Comparison of ENCODE assay signal across 1 cellular context in the genomic region with DNA sequence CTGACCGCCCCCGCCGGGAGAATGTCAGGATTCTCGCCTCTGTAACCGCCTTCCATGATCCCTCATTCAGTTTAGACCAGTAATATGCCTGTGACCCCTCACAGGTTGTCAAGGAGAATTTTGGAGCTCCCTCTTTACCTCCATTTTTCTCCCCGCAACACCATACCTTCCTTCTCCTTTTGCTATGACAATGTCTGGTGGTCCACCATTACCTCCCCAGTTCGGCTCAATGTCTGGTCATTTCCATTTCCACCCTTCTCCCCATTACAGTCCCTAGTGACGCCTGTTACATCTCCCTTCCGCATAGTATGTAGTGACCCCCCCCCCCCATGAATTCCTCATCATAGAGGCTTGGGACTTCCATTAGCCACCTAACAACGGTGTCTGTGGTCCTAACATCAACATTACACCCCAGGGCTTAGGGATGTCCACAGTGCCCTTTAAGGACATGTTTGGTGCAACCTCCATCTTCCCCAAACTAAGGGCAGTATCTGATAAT.
TF ChIP-seq lines count a peak whose summit lies in the region.

No MANE protein-coding gene starts in this region.

TF ChIP-seq in IMR-90, 13 proteins besides CTCF, POLR2A, EP300 and RAD21 (continued from another document):
- TF ChIP-seq, protein P1, sequence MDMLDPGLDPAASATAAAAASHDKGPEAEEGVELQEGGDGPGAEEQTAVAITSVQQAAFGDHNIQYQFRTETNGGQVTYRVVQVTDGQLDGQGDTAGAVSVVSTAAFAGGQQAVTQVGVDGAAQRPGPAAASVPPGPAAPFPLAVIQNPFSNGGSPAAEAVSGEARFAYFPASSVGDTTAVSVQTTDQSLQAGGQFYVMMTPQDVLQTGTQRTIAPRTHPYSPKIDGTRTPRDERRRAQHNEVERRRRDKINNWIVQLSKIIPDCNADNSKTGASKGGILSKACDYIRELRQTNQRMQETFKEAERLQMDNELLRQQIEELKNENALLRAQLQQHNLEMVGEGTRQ (IDR thresholded peaks at IDR 0.05; ENCODE audit: low read depth, low read length), result no peak
- no peak for TF ChIP-seq NFE2L2 (IDR thresholded peaks at IDR 0.05; ENCODE audit: low read depth, low read length)
- TF ChIP-seq RFX5 (IDR thresholded peaks at IDR 0.05; ENCODE audit: low read depth, low read length), result no peak
- TF ChIP-seq MAZ (IDR thresholded peaks at IDR 0.05; ENCODE audit: borderline replicate concordance, low read depth, low read length), result no peak
- no peak for TF ChIP-seq CEBPB (IDR thresholded peaks at IDR 0.05; ENCODE audit: low read depth, low read length)
- TF ChIP-seq FOS (IDR thresholded peaks at IDR 0.05; ENCODE audit: low read depth, low read length), result no peak
- no peak for TF ChIP-seq MAFK (IDR thresholded peaks at IDR 0.05; ENCODE audit: low read depth, low read length)
- no peak for TF ChIP-seq SMC3 (IDR thresholded peaks at IDR 0.05; ENCODE audit: low read depth, low read length)
